ENCODE assay signal across 8 cellular contexts in genomic region chr9:137127301-137128157, GRCh38. TPM values are rescaled to one million over a fixed set of nuclear protein-coding genes. Genes with fewer than 3 reads are reported as not detected.
A peak's percentile ranks its signal among the peaks of the same experiment; 100 is the strongest.
DNase-seq lines count a peak whose midpoint lies in the region; ATAC-seq, FAIRE-seq and TF ChIP-seq lines count a peak whose summit lies in the region.

No MANE protein-coding gene starts in this region.

- peak overlapping the region; percentile 79 for H3K4me3 Mint-ChIP-seq in central memory CD8-positive, alpha-beta T cell
- H3K4me3 Mint-ChIP-seq in neural progenitor cell, result peak overlapping the region; percentile 89

- peak overlapping the region; percentile 54 for H2AFZ ChIP-seq in PC-3 (ENCODE audit: low read length)
- no peak overlapping the region for H2AFZ ChIP-seq in neural progenitor cell (replicated peaks)

- H3K79me2 ChIP-seq in PC-3 (ENCODE audit: low read length), result peaks cover 38% of the 10 kb centered on the region
- peaks cover 22% of the 10 kb centered on the region for H3K79me2 ChIP-seq in neural progenitor cell (ENCODE audit: low read depth)

- in situ Hi-C loops in ACHN (cut with HindIII; ENCODE audit: low pct_ligation_motif_present, low pct_unique_long_range_greater_than_20kb, low sequenced_read_pairs), result no loop called here

- DNase-seq in GM12892 (ENCODE audit: insufficient read length) (no peak), PC-3 (peak; percentile 21), neural progenitor cell (ENCODE audit: low spot score) (no peak), middle frontal gyrus (ENCODE audit: extremely low spot score, low spot score) (no peak), NCI-H2107 (lab: John Stamatoyannopoulos, UW) (no peak), ACHN (no peak)
- DNase-seq in central memory CD8-positive, alpha-beta T cell (ENCODE audit: low spot score in 2 of 2), result no peak

- no peaks in the 10 kb centered on the region for H3K9me2 ChIP-seq in PC-3 (replicated peaks; ENCODE audit: low read length)

- H3F3A ChIP-seq in PC-3 (ENCODE audit: low read length, unreplicated experiment) (no peaks in the 10 kb centered on the region), neural progenitor cell (ENCODE audit: low read depth) (peaks cover 4% of the 10 kb centered on the region)

- H3K27ac ChIP-seq in PC-3 (ENCODE audit: low read length), result no peak overlapping the region
- H3K27ac ChIP-seq in neural progenitor cell, result no peak overlapping the region

- H3K27me3 ChIP-seq in PC-3 (ENCODE audit: low read length) (no peaks in the 10 kb centered on the region), neural progenitor cell (peaks cover 25% of the 10 kb centered on the region)

- TF ChIP-seq POLR2A in GM12892 (IDR thresholded peaks at IDR 0.05; ENCODE audit: low read depth, low read length), result no peak

- CTCF ChIA-PET in PC-3 (lab: Charles Lee), result interaction anchor here (0.6 kb wide), 2 partner anchors 101 to 397 kb away, joined by 3 to 5 read pairs; no protein-coding TSS in a partner anchor

- H3K4me3 ChIP-seq in PC-3 (ENCODE audit: low read length) (peak overlapping the region; percentile 83), neural progenitor cell (no peak overlapping the region)

- TF ChIP-seq CTCF in PC-3 (conservative IDR thresholded peaks at IDR 0.05; ENCODE audit: low read depth, low read length) (no peak), neural progenitor cell (IDR thresholded peaks at IDR 0.05) (no peak)

- H3K9me3 Mint-ChIP-seq in central memory CD8-positive, alpha-beta T cell, result no peaks in the 10 kb centered on the region
- H3K9me3 Mint-ChIP-seq in neural progenitor cell, result no peaks in the 10 kb centered on the region

- H3K36me3 ChIP-seq in PC-3 (ENCODE audit: low read depth, low read length) (no peaks in the 10 kb centered on the region), neural progenitor cell (no peaks in the 10 kb centered on the region)

- peaks cover 32% of the 10 kb centered on the region for H3K4me1 Mint-ChIP-seq in central memory CD8-positive, alpha-beta T cell
- peaks cover 25% of the 10 kb centered on the region for H3K4me1 Mint-ChIP-seq in neural progenitor cell

- POLR2A ChIA-PET in PC-3 (lab: Charles Lee; ENCODE audit: unreplicated experiment), result no interaction called here

- peak overlapping the region; percentile 96 for H3K9ac ChIP-seq in PC-3 (ENCODE audit: low read length)
- H3K9ac ChIP-seq in neural progenitor cell, result no peak overlapping the region

- peak; percentile 33 for FAIRE-seq in GM12892 (lab: Jason Lieb, UNC)

- peaks cover 18% of the 10 kb centered on the region for H3K36me3 Mint-ChIP-seq in central memory CD8-positive, alpha-beta T cell (ENCODE audit: insufficient read depth)
- H3K36me3 Mint-ChIP-seq in neural progenitor cell, result no peaks in the 10 kb centered on the region

- H3K4me2 ChIP-seq in PC-3 (ENCODE audit: low read length), result peak overlapping the region; percentile 100
- H3K4me2 ChIP-seq in neural progenitor cell, result no peak overlapping the region

- H3K27me3 Mint-ChIP-seq in central memory CD8-positive, alpha-beta T cell, result peaks cover under 1% of the 10 kb centered on the region
- peaks cover 11% of the 10 kb centered on the region for H3K27me3 Mint-ChIP-seq in neural progenitor cell (ENCODE audit: insufficient read depth, low read depth)

- H3K27ac Mint-ChIP-seq in central memory CD8-positive, alpha-beta T cell (ENCODE audit: low read depth), result peak overlapping the region; percentile 91
- H3K27ac Mint-ChIP-seq in neural progenitor cell, result no peak overlapping the region

- intact Hi-C loops in PC-3 (cut with micrococcal nuclease), result no loop called here

- H3K9me3 ChIP-seq in PC-3 (ENCODE audit: low read length), result no peaks in the 10 kb centered on the region
- no peaks in the 10 kb centered on the region for H3K9me3 ChIP-seq in neural progenitor cell (ENCODE audit: low read depth)

- H4K20me1 ChIP-seq in PC-3 (ENCODE audit: low read length), result no peaks in the 10 kb centered on the region
- peaks cover 18% of the 10 kb centered on the region for H4K20me1 ChIP-seq in neural progenitor cell (ENCODE audit: low read depth)

- BruUV-seq in PC-3 (replicated peaks; lab: Mats Ljungman, UMichigan), result no TSS peak

- H3K4me1 ChIP-seq in PC-3 (ENCODE audit: insufficient read depth, low read length) (peaks cover 10% of the 10 kb centered on the region; the same call in 1 of the 2 replicates), neural progenitor cell (peaks cover 7% of the 10 kb centered on the region)

- no peak for ATAC-seq in PC-3
- no peak for ATAC-seq in central memory CD8-positive, alpha-beta T cell (replicated peaks; ENCODE audit: extremely low read depth, poor library complexity, severe bottlenecking)
- ATAC-seq in esophagus mucosa, result no peak

RNA-seq across cellular contexts. Expression of gene GRIN1, which starts 11.4 kb away (rescaled TPM):
- 0.17 TPM for polyA plus RNA-seq in GM12892 (2012; ENCODE audit: missing spikeins)
- total RNA-seq in PC-3 (2014; rRNA removed) (0.11 TPM in 1 of 2 replicates, not detected in the other), neural progenitor cell (ENCODE audit: low replicate concordance) (0.03 TPM in 1 of 2 replicates, not detected in the other), esophagus mucosa (0.12 TPM)

RNA-seq across cellular contexts. Expression of gene DPP7, which starts 13.0 kb away (rescaled TPM):
- 114 TPM for polyA plus RNA-seq in GM12892 (2012; ENCODE audit: missing spikeins)
- total RNA-seq in PC-3 (2014; rRNA removed) (101 and 103 TPM in 2 replicates), neural progenitor cell (ENCODE audit: low replicate concordance) (2.6 and 24.3 TPM in 2 replicates), esophagus mucosa (75.3 TPM)

RNA-seq across cellular contexts. Expression of gene MAN1B1, which starts 40.7 kb away (rescaled TPM):
- 23.2 TPM for polyA plus RNA-seq in GM12892 (2012; ENCODE audit: missing spikeins)
- total RNA-seq in PC-3 (2014; rRNA removed) (65.5 and 71.6 TPM in 2 replicates), neural progenitor cell (ENCODE audit: low replicate concordance) (24.6 and 43.5 TPM in 2 replicates), esophagus mucosa (46.2 TPM)

RNA-seq across cellular contexts. Expression of gene LRRC26, which starts 42.3 kb away (rescaled TPM):
- not detected for polyA plus RNA-seq in GM12892 (2012; ENCODE audit: missing spikeins)
- total RNA-seq in PC-3 (2014; rRNA removed) (0.40 and 2.0 TPM in 2 replicates), neural progenitor cell (ENCODE audit: low replicate concordance) (0.59 TPM in 1 of 2 replicates, not detected in the other), esophagus mucosa (1.6 TPM)

RNA-seq across cellular contexts. Expression of gene TMEM210, which starts 44.3 kb away (rescaled TPM):
- not detected for polyA plus RNA-seq in GM12892 (2012; ENCODE audit: missing spikeins)
- not detected in 2 replicates for total RNA-seq in PC-3 (2014; rRNA removed)
- not detected in 2 replicates for total RNA-seq in neural progenitor cell (ENCODE audit: low replicate concordance)
- total RNA-seq in esophagus mucosa, result not detected
